22 cellular contexts compared by ENCODE assay signal in genomic region chr2:149872041-149872440, GRCh38.
A peak's percentile ranks its signal among the peaks of the same experiment; 100 is the strongest.
DNase-seq lines count a peak whose midpoint lies in the region; ATAC-seq, FAIRE-seq and TF ChIP-seq lines count a peak whose summit lies in the region.
"Had no signal": no experiment of that assay in that cellular context is flagged by ENCODE, and none has a peak within 500 bp of the region (broad histone marks: within the 10 kb centered on the region; RNA-seq: fewer than 3 reads in every experiment).

No MANE protein-coding gene starts in this region.

- no peak for TF ChIP-seq POLR2A in H54 (IDR thresholded peaks at IDR 0.05; ENCODE audit: low read depth, low read length)

- DNase-seq in EH (ENCODE audit: low read depth) (peak; percentile 7), H54 (ENCODE audit: insufficient read length, low spot score) (no peak), fibroblast of mammary gland (ENCODE audit: low read depth) (peak; percentile 61), sciatic nerve (ENCODE audit: low spot score) (no peak), NK-92 (lab: John Stamatoyannopoulos, UW; ENCODE audit: unreplicated experiment) (no peak), T-helper 2 cell (no peak), SHP77 treated with DMSO at 0.1 percent for 48 hours (lab: John Stamatoyannopoulos, UW) (no peak)
- DNase-seq: BE2C; C1 segment of cervical spinal cord; CD4-positive, CD25-positive, alpha-beta regulatory T cell; CD8-positive, alpha-beta memory T cell; COR-L47; DMS 273 treated with DMSO at 0.1 percent for 48 hours; DMS53; DND-41; GDM1; H7; HFFc6 had no signal

- FAIRE-seq in H54 (lab: Jason Lieb, UNC), result peak; percentile 36
- FAIRE-seq: GM12892, GM18507 had no signal

- intact Hi-C loops in sciatic nerve (cut with DNase I), result no loop called here

- ATAC-seq in sciatic nerve, result peak; percentile 80
- ATAC-seq: GM23338, HCT116 had no signal

- no peak overlapping the region for H3K4me3 ChIP-seq in fibroblast of mammary gland (ENCODE audit: control insufficient read depth, low read depth, low read length)
- H3K4me3 ChIP-seq: GM23338 had no signal

- no peak for TF ChIP-seq CTCF in fibroblast of mammary gland (conservative IDR thresholded peaks at IDR 0.05; ENCODE audit: control insufficient read depth, insufficient read depth, low read depth, low read length)

Comparison
In these comparisons a context has a peak if more than half of its experiments do, and no peak if none do; other contexts are left out.
1. DNase-seq: peak in EH (single experiment) and fibroblast of mammary gland (single experiment); none in H54 (single experiment), sciatic nerve (single experiment), NK-92 (single experiment), T-helper 2 cell (0 of 5) and SHP77 treated with DMSO at 0.1 percent for 48 hours (single experiment).